Comparison of ENCODE assay signal across 19 cellular contexts in genomic region chr10:4075443-4075842, GRCh38.
DNase-seq lines count a peak whose midpoint lies in the region; ATAC-seq and TF ChIP-seq lines count a peak whose summit lies in the region.
"Had no signal": no experiment of that assay in that cellular context is flagged by ENCODE, and none has a peak within 500 bp of the region (broad histone marks: within the 10 kb centered on the region; RNA-seq: fewer than 3 reads in every experiment).

No MANE protein-coding gene starts in this region.

- no peaks in the 10 kb centered on the region for H3K27me3 ChIP-seq in CD4-positive, CD25-positive, alpha-beta regulatory T cell (ENCODE audit: control insufficient read depth, insufficient read depth, low read length)
- no peaks in the 10 kb centered on the region for H3K27me3 ChIP-seq in CD4-positive, alpha-beta memory T cell (ENCODE audit: insufficient read depth, low read length)
- no peaks in the 10 kb centered on the region for H3K27me3 ChIP-seq in naive thymus-derived CD4-positive, alpha-beta T cell (ENCODE audit: control insufficient read depth in 2 of 2, insufficient read depth in 2 of 2, low read length in 2 of 2)
- H3K27me3 ChIP-seq in gastroesophageal sphincter = no peaks in the 10 kb centered on the region
- H3K27me3 ChIP-seq: tibial artery had no signal

- no peak for TF ChIP-seq POLR2A in gastroesophageal sphincter (IDR thresholded peaks at IDR 0.05)

- WGBS in gastroesophageal sphincter (ENCODE audit: low coverage in 1 of 2), 2 donors = 88 to 92% methylated on average over 3 to 7 of the region's 7 CpGs

- no peaks in the 10 kb centered on the region for H3K9me3 ChIP-seq in CD4-positive, CD25-positive, alpha-beta regulatory T cell (ENCODE audit: control insufficient read depth in 2 of 2, low read length in 2 of 2)
- no peaks in the 10 kb centered on the region for H3K9me3 ChIP-seq in CD4-positive, alpha-beta memory T cell (ENCODE audit: control insufficient read depth in 1 of 2, low read length in 2 of 2)
- no peaks in the 10 kb centered on the region for H3K9me3 ChIP-seq in naive thymus-derived CD4-positive, alpha-beta T cell (ENCODE audit: control insufficient read depth in 2 of 3, low read length in 3 of 3)
- no peaks in the 10 kb centered on the region for H3K9me3 ChIP-seq in gastroesophageal sphincter
- H3K9me3 ChIP-seq: prostate gland, tibial artery had no signal

- no peak overlapping the region for H3K27ac ChIP-seq in CD4-positive, CD25-positive, alpha-beta regulatory T cell (ENCODE audit: insufficient read depth, low read length, poor library complexity, severe bottlenecking)
- no peak overlapping the region for H3K27ac ChIP-seq in CD4-positive, alpha-beta memory T cell (ENCODE audit: low read depth, low read length)
- H3K27ac ChIP-seq in naive thymus-derived CD4-positive, alpha-beta T cell (ENCODE audit: low read depth, low read length) = no peak overlapping the region
- no peak overlapping the region for H3K27ac ChIP-seq in gastroesophageal sphincter
- H3K27ac ChIP-seq: prostate gland had no signal

- H3K36me3 Mint-ChIP-seq in CD4-positive, CD25-positive, alpha-beta regulatory T cell = peaks cover 3% of the 10 kb centered on the region
- H3K36me3 Mint-ChIP-seq in CD4-positive, alpha-beta memory T cell = no peaks in the 10 kb centered on the region
- peaks cover 12% of the 10 kb centered on the region for H3K36me3 Mint-ChIP-seq in activated CD4-positive, alpha-beta memory T cell treated with anti-CD3 and anti-CD28 coated beads, Interleukin-2, amount 10 ng/mL, durations not matched to agents 7 days and 5 days (ENCODE audit: low read depth)
- peaks cover 0 to 16% (median 0%) of the 10 kb centered on the region in 5 donors for H3K36me3 Mint-ChIP-seq in naive thymus-derived CD4-positive, alpha-beta T cell

- H3K4me1 ChIP-seq in CD4-positive, CD25-positive, alpha-beta regulatory T cell (ENCODE audit: control insufficient read depth, insufficient read depth, low read length, poor library complexity, severe bottlenecking) = peaks cover 53% of the 10 kb centered on the region
- H3K4me1 ChIP-seq in CD4-positive, alpha-beta memory T cell (ENCODE audit: insufficient read depth, low read length) = peaks cover 68% of the 10 kb centered on the region
- peaks cover 23 to 47% of the 10 kb centered on the region in 2 donors for H3K4me1 ChIP-seq in naive thymus-derived CD4-positive, alpha-beta T cell (ENCODE audit: control insufficient read depth in 2 of 2, insufficient read depth in 2 of 2, low read length in 2 of 2)
- peaks cover 0 to 14% (median 3%) of the 10 kb centered on the region in 3 donors for H3K4me1 ChIP-seq in gastroesophageal sphincter
- H3K4me1 ChIP-seq: prostate gland had no signal

- no peaks in the 10 kb centered on the region for H3K27me3 Mint-ChIP-seq in CD4-positive, CD25-positive, alpha-beta regulatory T cell
- peaks cover 0 to 2% of the 10 kb centered on the region in 2 donors for H3K27me3 Mint-ChIP-seq in CD4-positive, alpha-beta memory T cell
- no peaks in the 10 kb centered on the region for H3K27me3 Mint-ChIP-seq in activated CD4-positive, alpha-beta memory T cell treated with anti-CD3 and anti-CD28 coated beads, Interleukin-2, amount 10 ng/mL, durations not matched to agents 7 days and 5 days
- no peaks in the 10 kb centered on the region for H3K27me3 Mint-ChIP-seq in naive thymus-derived CD4-positive, alpha-beta T cell
- H3K27me3 Mint-ChIP-seq: activated CD4-positive, alpha-beta T cell treated with anti-CD3 and anti-CD28 coated beads for 36 hours; activated naive CD4-positive, alpha-beta T cell treated with anti-CD3 and anti-CD28 coated beads, Interleukin-2, amount 10 ng/mL, durations not matched to agents 7 days and 5 days had no signal

- peak overlapping the region; percentile 76 to 91 (median 85) for H3K27ac Mint-ChIP-seq in CD4-positive, CD25-positive, alpha-beta regulatory T cell
- peak overlapping the region; percentile 87 to 97 (median 93) for H3K27ac Mint-ChIP-seq in CD4-positive, alpha-beta memory T cell
- peak overlapping the region; percentile 71 for H3K27ac Mint-ChIP-seq in activated CD4-positive, alpha-beta memory T cell treated with anti-CD3 and anti-CD28 coated beads, Interleukin-2, amount 10 ng/mL, durations not matched to agents 7 days and 5 days
- H3K27ac Mint-ChIP-seq in naive thymus-derived CD4-positive, alpha-beta T cell = peak overlapping the region in 4 of 9 donors; percentile 33 to 88 (median 46)

- CTCF ChIA-PET in CD4-positive, alpha-beta memory T cell (lab: Charles Lee; ENCODE audit: partially characterized antibody) = interaction anchor here (0.9 to 1.9 kb wide), 4 partner anchors 15 to 264 kb away, joined by 3 to 6 read pairs (median 4); no protein-coding TSS in a partner anchor
- CTCF ChIA-PET in activated CD4-positive, alpha-beta memory T cell treated with anti-CD3 and anti-CD28 coated beads, Interleukin-2, amount 10 ng/mL, durations not matched to agents 7 days and 5 days (lab: Charles Lee) = no interaction called here
- CTCF ChIA-PET in naive thymus-derived CD4-positive, alpha-beta T cell (lab: Charles Lee) = no interaction called here
- CTCF ChIA-PET in GM10248 (lab: Yijun Ruan, JAX) = no interaction called here

- peaks cover 33 to 61% (median 42%) of the 10 kb centered on the region in 4 donors for H3K4me1 Mint-ChIP-seq in CD4-positive, CD25-positive, alpha-beta regulatory T cell
- H3K4me1 Mint-ChIP-seq in CD4-positive, alpha-beta memory T cell = peaks cover 46 to 70% (median 58%) of the 10 kb centered on the region in 4 donors
- H3K4me1 Mint-ChIP-seq in activated CD4-positive, alpha-beta memory T cell treated with anti-CD3 and anti-CD28 coated beads, Interleukin-2, amount 10 ng/mL, durations not matched to agents 7 days and 5 days = peaks cover 46% of the 10 kb centered on the region
- peaks cover 28 to 61% (median 37%) of the 10 kb centered on the region in 7 donors for H3K4me1 Mint-ChIP-seq in naive thymus-derived CD4-positive, alpha-beta T cell
- H3K4me1 Mint-ChIP-seq: neural crest cell had no signal

- no peaks in the 10 kb centered on the region for H3K36me3 ChIP-seq in CD4-positive, CD25-positive, alpha-beta regulatory T cell (ENCODE audit: control insufficient read depth, insufficient read depth, low read length)
- no peaks in the 10 kb centered on the region for H3K36me3 ChIP-seq in CD4-positive, alpha-beta memory T cell (ENCODE audit: insufficient read depth, low read length)
- H3K36me3 ChIP-seq in naive thymus-derived CD4-positive, alpha-beta T cell (ENCODE audit: control insufficient read depth in 2 of 3, insufficient read depth in 3 of 3, low read length in 3 of 3) = no peaks in the 10 kb centered on the region
- no peaks in the 10 kb centered on the region for H3K36me3 ChIP-seq in gastroesophageal sphincter
- H3K36me3 ChIP-seq: prostate gland, tibial artery had no signal

- H3K4me3 ChIP-seq in CD4-positive, CD25-positive, alpha-beta regulatory T cell (ENCODE audit: low read depth, low read length) = peak overlapping the region; percentile 55
- no peak overlapping the region for H3K4me3 ChIP-seq in CD4-positive, alpha-beta memory T cell (ENCODE audit: low read length in 2 of 2)
- peak overlapping the region; percentile 29 for H3K4me3 ChIP-seq in naive thymus-derived CD4-positive, alpha-beta T cell (ENCODE audit: low read length)
- H3K4me3 ChIP-seq in gastroesophageal sphincter = no peak overlapping the region
- H3K4me3 ChIP-seq: prostate gland, tibial artery had no signal

- intact Hi-C loops in CD4-positive, alpha-beta memory T cell (cut with micrococcal nuclease) = no loop called here
- intact Hi-C loops in naive thymus-derived CD4-positive, alpha-beta T cell (cut with micrococcal nuclease) = loop anchor here in 1 of 2 donors (2.0 to 5.0 kb wide), 2 partner anchors 38 to 265 kb away; no protein-coding TSS in a partner anchor

- POLR2A ChIA-PET in CD4-positive, alpha-beta memory T cell (lab: Charles Lee; ENCODE audit: partially characterized antibody) = interaction anchor here (0.8 to 3.5 kb wide), 14 partner anchors 8 to 292 kb away, joined by 3 to 50 read pairs (median 4); partner anchors contain the start of gene KLF6
- POLR2A ChIA-PET in activated CD4-positive, alpha-beta memory T cell treated with anti-CD3 and anti-CD28 coated beads, Interleukin-2, amount 10 ng/mL, durations not matched to agents 7 days and 5 days (lab: Charles Lee) = interaction anchor here (0.6 to 4.0 kb wide), 8 partner anchors 8 to 291 kb away, joined by 3 to 40 read pairs (median 6); partner anchors contain the start of gene KLF6
- POLR2A ChIA-PET in naive thymus-derived CD4-positive, alpha-beta T cell (lab: Charles Lee) = no interaction called here
- POLR2A ChIA-PET in GM10248 (lab: Yijun Ruan, JAX) = no interaction called here

- no peak for TF ChIP-seq EP300 in gastroesophageal sphincter (IDR thresholded peaks at IDR 0.05)

- TF ChIP-seq CTCF in GM10248 (IDR thresholded peaks at IDR 0.05; ENCODE audit: control extremely low read depth, extremely low read depth, low read depth, missing control alignments) (no peak), gastroesophageal sphincter (IDR thresholded peaks at IDR 0.05) (no peak)

- H3K9me3 Mint-ChIP-seq in CD4-positive, CD25-positive, alpha-beta regulatory T cell = peaks cover 0 to 2% (median 0%) of the 10 kb centered on the region in 7 donors
- H3K9me3 Mint-ChIP-seq in CD4-positive, alpha-beta memory T cell = no peaks in the 10 kb centered on the region
- H3K9me3 Mint-ChIP-seq in activated CD4-positive, alpha-beta memory T cell treated with anti-CD3 and anti-CD28 coated beads, Interleukin-2, amount 10 ng/mL, durations not matched to agents 7 days and 5 days = peaks cover 2% of the 10 kb centered on the region
- H3K9me3 Mint-ChIP-seq in naive thymus-derived CD4-positive, alpha-beta T cell = peaks cover 0 to 2% (median 0%) of the 10 kb centered on the region in 11 donors
- H3K9me3 Mint-ChIP-seq: activated naive CD4-positive, alpha-beta T cell treated with anti-CD3 and anti-CD28 coated beads, Interleukin-2, amount 10 ng/mL, durations not matched to agents 7 days and 5 days had no signal

- peak overlapping the region; percentile 46 to 91 (median 73) for H3K4me3 Mint-ChIP-seq in CD4-positive, CD25-positive, alpha-beta regulatory T cell
- peak overlapping the region; percentile 76 to 91 (median 85) for H3K4me3 Mint-ChIP-seq in CD4-positive, alpha-beta memory T cell
- H3K4me3 Mint-ChIP-seq in activated CD4-positive, alpha-beta memory T cell treated with anti-CD3 and anti-CD28 coated beads, Interleukin-2, amount 10 ng/mL, durations not matched to agents 7 days and 5 days = peak overlapping the region; percentile 11
- H3K4me3 Mint-ChIP-seq in naive thymus-derived CD4-positive, alpha-beta T cell = peak overlapping the region in 1 of 10 donors; percentile 79
- H3K4me3 Mint-ChIP-seq: activated CD4-positive, alpha-beta T cell treated with anti-CD3 and anti-CD28 coated beads for 36 hours; neural crest cell had no signal

- no peak for DNase-seq in CD4-positive, CD25-positive, alpha-beta regulatory T cell
- DNase-seq in CD4-positive, alpha-beta memory T cell = no peak
- no peak for DNase-seq in activated CD4-positive, alpha-beta memory T cell treated with anti-CD3 and anti-CD28 coated beads, Interleukin-2, amount 10 ng/mL, durations not matched to agents 7 days and 5 days
- DNase-seq in naive thymus-derived CD4-positive, alpha-beta T cell = no peak
- DNase-seq in GM10248 (ENCODE audit: extremely low spot score) = no peak
- DNase-seq: activated CD4-positive, alpha-beta T cell treated with anti-CD3 and anti-CD28 coated beads for 36 hours; activated naive CD4-positive, alpha-beta T cell treated with anti-CD3 and anti-CD28 coated beads, Interleukin-2, amount 10 ng/mL, durations not matched to agents 7 days and 5 days; COR-L47; H7; NCI-H1417; NCI-H2107; NCI-H524; stimulated activated CD4-positive, alpha-beta T cell treated with anti-CD3 and anti-CD28 coated beads, Interleukin-2, amount 100 ng/mL, for 24 hours; stimulated activated naive CD4-positive, alpha-beta T cell; tibial artery had no signal

- ATAC-seq in CD4-positive, CD25-positive, alpha-beta regulatory T cell (ENCODE audit: low read depth in 2 of 2) = no peak
- no peak for ATAC-seq in naive thymus-derived CD4-positive, alpha-beta T cell
- ATAC-seq in HG02973 (IDR thresholded peaks at IDR 0.05; ENCODE audit: unreplicated experiment) = no peak
- no peak for ATAC-seq in gastroesophageal sphincter
- ATAC-seq: activated CD4-positive, alpha-beta T cell treated with anti-CD3 and anti-CD28 coated beads for 36 hours had no signal

Comparison
In these comparisons a context has a peak if more than half of its experiments do, and no peak if none do; other contexts are left out.
1. H3K4me3 ChIP-seq: peak in CD4-positive, CD25-positive, alpha-beta regulatory T cell (single experiment) and naive thymus-derived CD4-positive, alpha-beta T cell (single experiment); none in CD4-positive, alpha-beta memory T cell (0 of 2) and gastroesophageal sphincter (0 of 2).
2. POLR2A ChIA-PET loops: an anchor here in CD4-positive, alpha-beta memory T cell (0.8 to 3.5 kb wide) and activated CD4-positive, alpha-beta memory T cell treated with anti-CD3 and anti-CD28 coated beads, Interleukin-2, amount 10 ng/mL, durations not matched to agents 7 days and 5 days (0.6 to 4.0 kb wide); none called in naive thymus-derived CD4-positive, alpha-beta T cell and GM10248.